Comparison of ENCODE assay signal across 18 cellular contexts in genomic region chr13:43763143-43763759, GRCh38. TPM values are rescaled to one million over a fixed set of nuclear protein-coding genes. Genes with fewer than 3 reads are reported as not detected.
DNase-seq lines count a peak whose midpoint lies in the region; ATAC-seq and TF ChIP-seq lines count a peak whose summit lies in the region.
"Had no signal": no experiment of that assay in that cellular context is flagged by ENCODE, and none has a peak within 500 bp of the region (broad histone marks: within the 10 kb centered on the region; RNA-seq: fewer than 3 reads in every experiment).

No MANE protein-coding gene starts in this region.

- H3K23ac ChIP-seq in trophoblast cell (ENCODE audit: low read length): no peak overlapping the region

- no peaks in the 10 kb centered on the region for H3K79me2 ChIP-seq in trophoblast cell (ENCODE audit: control insufficient read depth, insufficient read depth, low read length, poor library complexity)

- no peak overlapping the region for H4K91ac ChIP-seq in trophoblast cell (ENCODE audit: low read depth, low read length)

- no peak overlapping the region for H2AFZ ChIP-seq in trophoblast cell (ENCODE audit: insufficient read depth, low read length, poor library complexity)
- H2AFZ ChIP-seq: GM23338 had no signal

- H3K4me2 ChIP-seq in trophoblast cell (ENCODE audit: low read length): no peak overlapping the region
- H3K4me2 ChIP-seq: A549, GM23338 had no signal

- H3K27me3 Mint-ChIP-seq in activated CD4-positive, alpha-beta T cell treated with anti-CD3 and anti-CD28 coated beads, Interleukin-2, amount 10 ng/mL, durations not matched to agents 7 days and 5 days: peaks cover 2% of the 10 kb centered on the region

- no peak overlapping the region for H3K4me3 Mint-ChIP-seq in activated CD4-positive, alpha-beta T cell treated with anti-CD3 and anti-CD28 coated beads, Interleukin-2, amount 10 ng/mL, durations not matched to agents 7 days and 5 days
- H3K4me3 Mint-ChIP-seq: CD4-positive, alpha-beta memory T cell; GM23338; H9 had no signal

- no peak overlapping the region for H2BK120ac ChIP-seq in trophoblast cell (ENCODE audit: insufficient read depth, low read length, poor library complexity)

- H3K79me1 ChIP-seq in trophoblast cell (ENCODE audit: low read length): no peaks in the 10 kb centered on the region

- H2BK5ac ChIP-seq in trophoblast cell (ENCODE audit: low read depth, low read length, poor library complexity): no peak overlapping the region

- H3K36me3 Mint-ChIP-seq in activated CD4-positive, alpha-beta T cell treated with anti-CD3 and anti-CD28 coated beads, Interleukin-2, amount 10 ng/mL, durations not matched to agents 7 days and 5 days (ENCODE audit: low read depth): no peaks in the 10 kb centered on the region
- H3K36me3 Mint-ChIP-seq: CD4-positive, alpha-beta memory T cell had no signal

- no peaks in the 10 kb centered on the region for H3K9me3 Mint-ChIP-seq in activated CD4-positive, alpha-beta T cell treated with anti-CD3 and anti-CD28 coated beads, Interleukin-2, amount 10 ng/mL, durations not matched to agents 7 days and 5 days
- H3K9me3 Mint-ChIP-seq: CD4-positive, alpha-beta memory T cell; GM23338; H9 had no signal

- H4K8ac ChIP-seq in trophoblast cell (ENCODE audit: low read depth, low read length): no peak overlapping the region

- H2AK5ac ChIP-seq in trophoblast cell (ENCODE audit: low read length): no peak overlapping the region

- no peak for TF ChIP-seq CTCF in A673 (conservative IDR thresholded peaks at IDR 0.05; ENCODE audit: low read depth, low read length)
- no peak for TF ChIP-seq CTCF in HEK293 (tag by site-specific recombination; IDR thresholded peaks at IDR 0.05)
- TF ChIP-seq CTCF in heart right ventricle (IDR thresholded peaks at IDR 0.05): no peak

- H3K36me3 ChIP-seq in A673 (ENCODE audit: insufficient read depth, low read length, poor library complexity, severe bottlenecking): no peaks in the 10 kb centered on the region
- H3K36me3 ChIP-seq in HEK293 (ENCODE audit: control insufficient read depth in 2 of 2, insufficient read depth in 1 of 2, low read length in 2 of 2): no peaks in the 10 kb centered on the region
- H3K36me3 ChIP-seq in rectal smooth muscle tissue (ENCODE audit: control insufficient read depth, insufficient read depth, low read length): no peaks in the 10 kb centered on the region
- no peaks in the 10 kb centered on the region for H3K36me3 ChIP-seq in trophoblast cell (ENCODE audit: control insufficient read depth in 1 of 2, insufficient read depth in 2 of 2, low read length in 2 of 2)
- no peaks in the 10 kb centered on the region for H3K36me3 ChIP-seq in heart right ventricle

- ATAC-seq in heart right ventricle: no peak
- ATAC-seq: A549, GM23338 had no signal

- no CpG with 5 or more reads among the region's 6 CpGs for WGBS in trophoblast cell (ENCODE audit: extremely low coverage, insufficient coverage, insufficient read length)
- 84 to 90% methylated on average over 6 of the region's 6 CpGs for WGBS in heart right ventricle, 2 donors

- H4K12ac ChIP-seq in trophoblast cell (ENCODE audit: low read depth, low read length): no peak overlapping the region

- no peak overlapping the region for H3K18ac ChIP-seq in trophoblast cell (ENCODE audit: low read length)

- H3K27ac ChIP-seq in A673 (ENCODE audit: low read depth, low read length, poor library complexity, severe bottlenecking) (no peak overlapping the region), HEK293 (ENCODE audit: extremely low read depth, low read depth, low read length) (no peak overlapping the region), rectal smooth muscle tissue (ENCODE audit: low read depth, low read length) (peak overlapping the region; percentile 6), trophoblast cell (ENCODE audit: low read depth, low read length) (no peak overlapping the region), heart right ventricle (no peak overlapping the region)
- H3K27ac ChIP-seq: A549 had no signal

- H3K9me3 ChIP-seq in A673 (ENCODE audit: low read depth, low read length, poor library complexity, severe bottlenecking) (no peaks in the 10 kb centered on the region), HEK293 (ENCODE audit: control insufficient read depth, insufficient read depth, low read depth, low read length) (no peaks in the 10 kb centered on the region), trophoblast cell (ENCODE audit: insufficient read depth, low read depth, low read length) (no peaks in the 10 kb centered on the region), heart right ventricle (no peaks in the 10 kb centered on the region)
- H3K9me3 ChIP-seq: A549 had no signal

- no peak overlapping the region for H3K4me3 ChIP-seq in A673 (ENCODE audit: low read depth, low read length, poor library complexity, severe bottlenecking)
- no peak overlapping the region for H3K4me3 ChIP-seq in HEK293 (ENCODE audit: low read depth, low read length)
- H3K4me3 ChIP-seq in rectal smooth muscle tissue (ENCODE audit: low read length): no peak overlapping the region
- no peak overlapping the region for H3K4me3 ChIP-seq in trophoblast cell (ENCODE audit: low read depth, low read length)
- H3K4me3 ChIP-seq in heart right ventricle: no peak overlapping the region
- H3K4me3 ChIP-seq: A549, GM23338 had no signal

- H3K4me1 ChIP-seq in A673 (ENCODE audit: insufficient read depth, low read length, poor library complexity, severe bottlenecking): no peaks in the 10 kb centered on the region
- peaks cover 15% of the 10 kb centered on the region for H3K4me1 ChIP-seq in HEK293 (ENCODE audit: control insufficient read depth, insufficient read depth, low read length)
- peaks cover 31% of the 10 kb centered on the region for H3K4me1 ChIP-seq in rectal smooth muscle tissue (ENCODE audit: control insufficient read depth, insufficient read depth, low read length)
- H3K4me1 ChIP-seq in trophoblast cell (ENCODE audit: control insufficient read depth in 1 of 2, insufficient read depth in 2 of 2, low read length in 2 of 2): peaks cover 0 to 2% of the 10 kb centered on the region in 2 experiments
- peaks cover 0 to 52% (median 24%) of the 10 kb centered on the region in 9 donors for H3K4me1 ChIP-seq in heart right ventricle
- H3K4me1 ChIP-seq: A549 had no signal

- BruUV-seq in A673 (replicated peaks; lab: Mats Ljungman, UMichigan): no TSS peak

- no peaks in the 10 kb centered on the region for H3K27me3 ChIP-seq in A673 (replicated peaks; ENCODE audit: insufficient read depth, low read depth, low read length, poor library complexity)
- no peaks in the 10 kb centered on the region for H3K27me3 ChIP-seq in rectal smooth muscle tissue (ENCODE audit: control insufficient read depth, insufficient read depth, low read length)
- no peaks in the 10 kb centered on the region for H3K27me3 ChIP-seq in trophoblast cell (ENCODE audit: insufficient read depth, low read length)
- H3K27me3 ChIP-seq in heart right ventricle: no peaks in the 10 kb centered on the region

- H3K9ac ChIP-seq in rectal smooth muscle tissue (ENCODE audit: low read length): no peak overlapping the region
- H3K9ac ChIP-seq in trophoblast cell (ENCODE audit: low read length): no peak overlapping the region

- DNase-seq in A673 (ENCODE audit: low spot score) (peak; percentile 6), NCI-H82 treated with DMSO at 0.1 percent for 48 hours (lab: John Stamatoyannopoulos, UW; ENCODE audit: unreplicated experiment) (peak; percentile 99), trophoblast cell (no peak), heart right ventricle (no peak)
- DNase-seq in activated CD4-positive, alpha-beta T cell treated with anti-CD3 and anti-CD28 coated beads, Interleukin-2, amount 10 ng/mL, durations not matched to agents 7 days and 5 days: no peak
- DNase-seq: 8988T; C1 segment of cervical spinal cord; Calu3; CD4-positive, alpha-beta memory T cell; COR-L47; DMS53; GF-D8; H9 had no signal

- no peak overlapping the region for H2BK12ac ChIP-seq in trophoblast cell (ENCODE audit: low read length)

- CTCF ChIA-PET in A673 (lab: Charles Lee) (no interaction called here), HEK293 (lab: Yijun Ruan, JAX) (no interaction called here)
- CTCF ChIA-PET in activated CD4-positive, alpha-beta T cell treated with anti-CD3 and anti-CD28 coated beads, Interleukin-2, amount 10 ng/mL, durations not matched to agents 7 days and 5 days (lab: Charles Lee): no interaction called here

- POLR2A ChIA-PET in A673 (lab: Charles Lee; ENCODE audit: low non-redundant PET) (no interaction called here), HEK293 (lab: Yijun Ruan, JAX) (no interaction called here)
- POLR2A ChIA-PET in activated CD4-positive, alpha-beta T cell treated with anti-CD3 and anti-CD28 coated beads, Interleukin-2, amount 10 ng/mL, durations not matched to agents 7 days and 5 days (lab: Charles Lee): no interaction called here

- no peak overlapping the region for H3K4ac ChIP-seq in trophoblast cell (ENCODE audit: low read depth, low read length)

- H3K27ac Mint-ChIP-seq in activated CD4-positive, alpha-beta T cell treated with anti-CD3 and anti-CD28 coated beads, Interleukin-2, amount 10 ng/mL, durations not matched to agents 7 days and 5 days: no peak overlapping the region
- H3K27ac Mint-ChIP-seq: CD4-positive, alpha-beta memory T cell; GM23338; H9 had no signal

- H3K14ac ChIP-seq in trophoblast cell (ENCODE audit: low read length): no peak overlapping the region

- intact Hi-C loops in A673 (cut with micrococcal nuclease; ENCODE audit: unreplicated experiment) (no loop called here), heart right ventricle (cut with DNase I) (no loop called here)

- peaks cover 5% of the 10 kb centered on the region for H3K4me1 Mint-ChIP-seq in activated CD4-positive, alpha-beta T cell treated with anti-CD3 and anti-CD28 coated beads, Interleukin-2, amount 10 ng/mL, durations not matched to agents 7 days and 5 days
- H3K4me1 Mint-ChIP-seq: CD4-positive, alpha-beta memory T cell had no signal

TF ChIP-seq in HEK293, 187 proteins besides CTCF, POLR2A, EP300 and RAD21 (continues in another document):
- TF ChIP-seq ATF2 (tag by site-specific recombination; IDR thresholded peaks at IDR 0.05; ENCODE audit: low read depth): peak; percentile 52; the same call in 1 of the 2 replicates
- peak; percentile 81 for TF ChIP-seq SCRT2 (tag by site-specific recombination; IDR thresholded peaks at IDR 0.05)

RNA-seq across cellular contexts. Expression of gene ENOX1, which starts 23.5 kb away (rescaled TPM):
- total RNA-seq in A673 (2021): 4.4 and 4.5 TPM in 2 replicates
- 0.64 and 0.90 TPM in 2 replicates for polyA plus RNA-seq in trophoblast cell (2013)
- total RNA-seq in activated CD4-positive, alpha-beta T cell treated with anti-CD3 and anti-CD28 coated beads, Interleukin-2, amount 10 ng/mL, durations not matched to agents 7 days and 5 days: under 1 TPM; 0.07 to 0.19 TPM
- total RNA-seq in heart right ventricle: 10 to 100 TPM in 2 of 10 donors, 1 to 10 TPM in 8; 3.1 to 10.4 (median 7.7) TPM
- 1 to 10 TPM; 2.0 to 2.1 TPM for polyA plus RNA-seq in heart right ventricle
- total RNA-seq: CD4-positive, alpha-beta memory T cell; G401 had no signal
- polyA plus RNA-seq: CD4-positive, alpha-beta memory T cell had no signal

Comparison
In these comparisons a context has a peak if more than half of its experiments do, and no peak if none do; other contexts are left out.
1. DNase-seq: peak in A673 (single experiment) and NCI-H82 treated with DMSO at 0.1 percent for 48 hours (single experiment); none in trophoblast cell (0 of 2), activated CD4-positive, alpha-beta T cell treated with anti-CD3 and anti-CD28 coated beads, Interleukin-2, amount 10 ng/mL, durations not matched to agents 7 days and 5 days (single experiment) and heart right ventricle (0 of 2).